In genomic region chr14:69077841-69078240, GRCh38 we compare ENCODE assay signal across 13 cellular contexts.
DNase-seq lines count a peak whose midpoint lies in the region; TF ChIP-seq lines count a peak whose summit lies in the region.
"Had no signal": no experiment of that assay in that cellular context is flagged by ENCODE, and none has a peak within 500 bp of the region (broad histone marks: within the 10 kb centered on the region; RNA-seq: fewer than 3 reads in every experiment).

No MANE protein-coding gene starts in this region.

- POLR2A ChIA-PET in MCF 10A (lab: Yijun Ruan, JAX) = interaction anchor here (0.8 to 1.0 kb wide), 2 partner anchors 13 to 130 kb away, joined by 3 to 4 read pairs; no protein-coding TSS in a partner anchor

- BruUV-seq in MCF 10A (replicated peaks; lab: Mats Ljungman, UMichigan) = no TSS peak

- CTCF ChIA-PET in MCF 10A (lab: Yijun Ruan, JAX) = no interaction called here

- DNase-seq in HK-2 (ENCODE audit: unreplicated experiment) = peak; percentile 44
- peak; percentile 16 for DNase-seq in MCF 10A (ENCODE audit: unreplicated experiment)
- peak; percentile 95 for DNase-seq in kidney glomerular epithelial cell (lab: John Stamatoyannopoulos, UW)
- no peak for DNase-seq in type B pancreatic cell (ENCODE audit: extremely low spot score, unreplicated experiment)
- DNase-seq in NCI-H2029 treated with DMSO at 0.1 percent for 48 hours (lab: John Stamatoyannopoulos, UW) = no peak
- no peak for DNase-seq in GDM1 (lab: John Stamatoyannopoulos, UW)
- no peak for DNase-seq in DMS114 treated with DMSO at 0.1 percent for 48 hours (lab: John Stamatoyannopoulos, UW; ENCODE audit: unreplicated experiment)
- DNase-seq in NCI-H2107 treated with DMSO at 0.1 percent for 48 hours (lab: John Stamatoyannopoulos, UW; ENCODE audit: unreplicated experiment) = no peak
- DNase-seq: activated CD4-positive, alpha-beta T cell treated with anti-CD3 and anti-CD28 coated beads, Interleukin-2, amount 50 U/mL, for 1 hour; caudate nucleus; NCI-H1105; retina; stimulated activated CD8-positive, alpha-beta memory T cell treated with anti-CD3 and anti-CD28 coated beads, Interleukin-4, amount 100 ng/mL, for 48 hours had no signal

- no peaks in the 10 kb centered on the region for H3K27me3 Mint-ChIP-seq in MCF 10A (ENCODE audit: insufficient read depth, unreplicated experiment)
- H3K27me3 Mint-ChIP-seq in type B pancreatic cell = no peaks in the 10 kb centered on the region

- intact Hi-C loops in MCF 10A (cut with micrococcal nuclease) = no loop called here

- TF ChIP-seq CTCF in MCF 10A (IDR thresholded peaks at IDR 0.05; ENCODE audit: unreplicated experiment) = no peak
- TF ChIP-seq CTCF in type B pancreatic cell (conservative IDR thresholded peaks at IDR 0.05) = no peak

- H3K27ac Mint-ChIP-seq in MCF 10A (ENCODE audit: low read depth, unreplicated experiment) (peak overlapping the region; percentile 50), type B pancreatic cell (peak overlapping the region; percentile 82)

- H3K36me3 Mint-ChIP-seq in MCF 10A (ENCODE audit: insufficient read depth, unreplicated experiment) (peaks cover 50% of the 10 kb centered on the region), type B pancreatic cell (peaks cover 42% of the 10 kb centered on the region)

- H3K9me3 Mint-ChIP-seq in MCF 10A (ENCODE audit: unreplicated experiment) = no peaks in the 10 kb centered on the region
- no peaks in the 10 kb centered on the region for H3K9me3 Mint-ChIP-seq in type B pancreatic cell

- H3K4me1 Mint-ChIP-seq in MCF 10A (ENCODE audit: insufficient read depth, unreplicated experiment) (peaks cover 23% of the 10 kb centered on the region), type B pancreatic cell (ENCODE audit: unreplicated experiment) (peaks cover 33% of the 10 kb centered on the region)

- H3K4me3 Mint-ChIP-seq in MCF 10A (ENCODE audit: unreplicated experiment) (no peak overlapping the region), type B pancreatic cell (no peak overlapping the region)

Comparison
In these comparisons a context has a peak if more than half of its experiments do, and no peak if none do; other contexts are left out.
1. DNase-seq: peak in HK-2 (single experiment), MCF 10A (single experiment) and kidney glomerular epithelial cell (single experiment); none in type B pancreatic cell (single experiment), NCI-H2029 treated with DMSO at 0.1 percent for 48 hours (single experiment), GDM1 (single experiment), DMS114 treated with DMSO at 0.1 percent for 48 hours (single experiment) and NCI-H2107 treated with DMSO at 0.1 percent for 48 hours (single experiment).